In the genomic region with DNA sequence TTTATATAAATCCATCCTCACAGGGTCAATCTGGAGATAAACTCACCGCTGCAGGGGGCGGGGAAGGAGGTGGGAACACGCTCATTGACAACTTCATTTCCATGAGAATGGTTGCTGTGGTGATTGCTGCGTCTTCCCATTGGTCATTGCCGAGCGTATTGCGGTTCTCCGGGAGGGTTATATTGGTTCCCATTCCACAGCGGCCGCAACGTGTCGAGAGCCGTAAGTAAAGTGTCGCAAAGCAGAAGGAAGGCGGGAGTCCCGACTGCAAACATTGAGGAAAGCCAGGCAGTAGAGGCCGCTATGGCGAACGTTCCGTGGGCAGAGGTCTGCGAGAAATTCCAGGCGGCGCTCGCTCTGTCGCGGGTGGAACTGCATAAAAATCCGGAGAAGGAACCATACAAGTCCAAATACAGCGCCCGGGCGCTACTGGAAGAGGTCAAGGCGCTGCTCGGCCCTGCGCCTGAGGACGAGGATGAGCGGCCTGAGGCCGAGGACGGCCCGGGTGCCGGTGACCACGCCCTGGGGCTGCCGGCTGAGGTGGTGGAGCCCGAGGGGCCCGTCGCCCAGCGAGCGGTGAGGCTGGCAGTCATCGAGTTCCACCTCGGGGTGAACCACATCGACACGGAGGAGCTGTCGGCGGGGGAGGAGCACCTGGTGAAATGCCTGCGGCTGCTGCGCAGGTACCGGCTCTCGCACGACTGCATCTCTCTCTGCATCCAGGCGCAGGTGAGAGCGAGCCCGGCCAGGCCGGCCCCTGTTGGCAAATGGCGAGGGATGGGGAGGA, we compare ENCODE assay signal across 1 cellular context.
TF ChIP-seq lines count a peak whose summit lies in the region.

A gene with protein sequence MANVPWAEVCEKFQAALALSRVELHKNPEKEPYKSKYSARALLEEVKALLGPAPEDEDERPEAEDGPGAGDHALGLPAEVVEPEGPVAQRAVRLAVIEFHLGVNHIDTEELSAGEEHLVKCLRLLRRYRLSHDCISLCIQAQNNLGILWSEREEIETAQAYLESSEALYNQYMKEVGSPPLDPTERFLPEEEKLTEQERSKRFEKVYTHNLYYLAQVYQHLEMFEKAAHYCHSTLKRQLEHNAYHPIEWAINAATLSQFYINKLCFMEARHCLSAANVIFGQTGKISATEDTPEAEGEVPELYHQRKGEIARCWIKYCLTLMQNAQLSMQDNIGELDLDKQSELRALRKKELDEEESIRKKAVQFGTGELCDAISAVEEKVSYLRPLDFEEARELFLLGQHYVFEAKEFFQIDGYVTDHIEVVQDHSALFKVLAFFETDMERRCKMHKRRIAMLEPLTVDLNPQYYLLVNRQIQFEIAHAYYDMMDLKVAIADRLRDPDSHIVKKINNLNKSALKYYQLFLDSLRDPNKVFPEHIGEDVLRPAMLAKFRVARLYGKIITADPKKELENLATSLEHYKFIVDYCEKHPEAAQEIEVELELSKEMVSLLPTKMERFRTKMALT (plus strand): TSS at position 274 of the 787 bp plus-strand sequence. CDS start 30 bp downstream, at position 304.

TF ChIP-seq in HepG2, 621 proteins besides CTCF, POLR2A, EP300 and RAD21 (continued from another document and continues in another):
- TF ChIP-seq ZSCAN21 (CRISPR knock-in tag; IDR thresholded peaks at IDR 0.05; ENCODE audit: borderline replicate concordance), result no peak; the same call in 1 of the 2 replicates
- no peak for TF ChIP-seq ZNF326 (CRISPR knock-in tag; IDR thresholded peaks at IDR 0.05; ENCODE audit: borderline replicate concordance)
- TF ChIP-seq, protein P1, sequence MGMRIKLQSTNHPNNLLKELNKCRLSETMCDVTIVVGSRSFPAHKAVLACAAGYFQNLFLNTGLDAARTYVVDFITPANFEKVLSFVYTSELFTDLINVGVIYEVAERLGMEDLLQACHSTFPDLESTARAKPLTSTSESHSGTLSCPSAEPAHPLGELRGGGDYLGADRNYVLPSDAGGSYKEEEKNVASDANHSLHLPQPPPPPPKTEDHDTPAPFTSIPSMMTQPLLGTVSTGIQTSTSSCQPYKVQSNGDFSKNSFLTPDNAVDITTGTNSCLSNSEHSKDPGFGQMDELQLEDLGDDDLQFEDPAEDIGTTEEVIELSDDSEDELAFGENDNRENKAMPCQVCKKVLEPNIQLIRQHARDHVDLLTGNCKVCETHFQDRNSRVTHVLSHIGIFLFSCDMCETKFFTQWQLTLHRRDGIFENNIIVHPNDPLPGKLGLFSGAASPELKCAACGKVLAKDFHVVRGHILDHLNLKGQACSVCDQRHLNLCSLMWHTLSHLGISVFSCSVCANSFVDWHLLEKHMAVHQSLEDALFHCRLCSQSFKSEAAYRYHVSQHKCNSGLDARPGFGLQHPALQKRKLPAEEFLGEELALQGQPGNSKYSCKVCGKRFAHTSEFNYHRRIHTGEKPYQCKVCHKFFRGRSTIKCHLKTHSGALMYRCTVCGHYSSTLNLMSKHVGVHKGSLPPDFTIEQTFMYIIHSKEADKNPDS (CRISPR knock-in tag; IDR thresholded peaks at IDR 0.05), result no peak
- TF ChIP-seq ESRRA (CRISPR knock-in tag; IDR thresholded peaks at IDR 0.05; ENCODE audit: low read depth), result 0 out of 2 replicates have a peak, but pooled peaks have one; percentile 38
- peak; percentile 15 for TF ChIP-seq STAG1 (CRISPR knock-in tag; IDR thresholded peaks at IDR 0.05)
- peak; percentile 47 for TF ChIP-seq RBM22 (optimal IDR thresholded peaks at IDR 0.05; ENCODE audit: low read length)
- TF ChIP-seq ZNF558 (CRISPR knock-in tag; IDR thresholded peaks at IDR 0.05; ENCODE audit: borderline replicate concordance), result no peak; the same call in 1 of the 2 replicates
- 0 out of 2 replicates have a peak, but pooled peaks have one; percentile 33 for TF ChIP-seq ZC3H4 (CRISPR knock-in tag; IDR thresholded peaks at IDR 0.05; ENCODE audit: borderline replicate concordance)
- TF ChIP-seq SATB2 (CRISPR knock-in tag; IDR thresholded peaks at IDR 0.05), result no peak
- TF ChIP-seq ZSCAN29 (CRISPR knock-in tag; conservative IDR thresholded peaks at IDR 0.05), result no peak
- peak; percentile 63 for TF ChIP-seq ISL2 (CRISPR knock-in tag; IDR thresholded peaks at IDR 0.05)
- peak; percentile 88 for TF ChIP-seq NFYC (CRISPR knock-in tag; IDR thresholded peaks at IDR 0.05)
- TF ChIP-seq ZSCAN12 (CRISPR knock-in tag; IDR thresholded peaks at IDR 0.05), result no peak
- TF ChIP-seq PTBP1 (IDR thresholded peaks at IDR 0.05; ENCODE audit: low read depth, low read length, poor library complexity, severe bottlenecking), result no peak
- no peak; the same call in 1 of the 2 replicates for TF ChIP-seq ZNF792 (CRISPR knock-in tag; IDR thresholded peaks at IDR 0.05)
- TF ChIP-seq NKX3-1 (CRISPR knock-in tag; IDR thresholded peaks at IDR 0.05), result no peak
- TF ChIP-seq, protein P2, sequence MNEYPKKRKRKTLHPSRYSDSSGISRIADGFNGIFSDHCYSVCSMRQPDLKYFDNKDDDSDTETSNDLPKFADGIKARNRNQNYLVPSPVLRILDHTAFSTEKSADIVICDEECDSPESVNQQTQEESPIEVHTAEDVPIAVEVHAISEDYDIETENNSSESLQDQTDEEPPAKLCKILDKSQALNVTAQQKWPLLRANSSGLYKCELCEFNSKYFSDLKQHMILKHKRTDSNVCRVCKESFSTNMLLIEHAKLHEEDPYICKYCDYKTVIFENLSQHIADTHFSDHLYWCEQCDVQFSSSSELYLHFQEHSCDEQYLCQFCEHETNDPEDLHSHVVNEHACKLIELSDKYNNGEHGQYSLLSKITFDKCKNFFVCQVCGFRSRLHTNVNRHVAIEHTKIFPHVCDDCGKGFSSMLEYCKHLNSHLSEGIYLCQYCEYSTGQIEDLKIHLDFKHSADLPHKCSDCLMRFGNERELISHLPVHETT (CRISPR knock-in tag; conservative IDR thresholded peaks at IDR 0.05), result no peak
- TF ChIP-seq, protein P3, sequence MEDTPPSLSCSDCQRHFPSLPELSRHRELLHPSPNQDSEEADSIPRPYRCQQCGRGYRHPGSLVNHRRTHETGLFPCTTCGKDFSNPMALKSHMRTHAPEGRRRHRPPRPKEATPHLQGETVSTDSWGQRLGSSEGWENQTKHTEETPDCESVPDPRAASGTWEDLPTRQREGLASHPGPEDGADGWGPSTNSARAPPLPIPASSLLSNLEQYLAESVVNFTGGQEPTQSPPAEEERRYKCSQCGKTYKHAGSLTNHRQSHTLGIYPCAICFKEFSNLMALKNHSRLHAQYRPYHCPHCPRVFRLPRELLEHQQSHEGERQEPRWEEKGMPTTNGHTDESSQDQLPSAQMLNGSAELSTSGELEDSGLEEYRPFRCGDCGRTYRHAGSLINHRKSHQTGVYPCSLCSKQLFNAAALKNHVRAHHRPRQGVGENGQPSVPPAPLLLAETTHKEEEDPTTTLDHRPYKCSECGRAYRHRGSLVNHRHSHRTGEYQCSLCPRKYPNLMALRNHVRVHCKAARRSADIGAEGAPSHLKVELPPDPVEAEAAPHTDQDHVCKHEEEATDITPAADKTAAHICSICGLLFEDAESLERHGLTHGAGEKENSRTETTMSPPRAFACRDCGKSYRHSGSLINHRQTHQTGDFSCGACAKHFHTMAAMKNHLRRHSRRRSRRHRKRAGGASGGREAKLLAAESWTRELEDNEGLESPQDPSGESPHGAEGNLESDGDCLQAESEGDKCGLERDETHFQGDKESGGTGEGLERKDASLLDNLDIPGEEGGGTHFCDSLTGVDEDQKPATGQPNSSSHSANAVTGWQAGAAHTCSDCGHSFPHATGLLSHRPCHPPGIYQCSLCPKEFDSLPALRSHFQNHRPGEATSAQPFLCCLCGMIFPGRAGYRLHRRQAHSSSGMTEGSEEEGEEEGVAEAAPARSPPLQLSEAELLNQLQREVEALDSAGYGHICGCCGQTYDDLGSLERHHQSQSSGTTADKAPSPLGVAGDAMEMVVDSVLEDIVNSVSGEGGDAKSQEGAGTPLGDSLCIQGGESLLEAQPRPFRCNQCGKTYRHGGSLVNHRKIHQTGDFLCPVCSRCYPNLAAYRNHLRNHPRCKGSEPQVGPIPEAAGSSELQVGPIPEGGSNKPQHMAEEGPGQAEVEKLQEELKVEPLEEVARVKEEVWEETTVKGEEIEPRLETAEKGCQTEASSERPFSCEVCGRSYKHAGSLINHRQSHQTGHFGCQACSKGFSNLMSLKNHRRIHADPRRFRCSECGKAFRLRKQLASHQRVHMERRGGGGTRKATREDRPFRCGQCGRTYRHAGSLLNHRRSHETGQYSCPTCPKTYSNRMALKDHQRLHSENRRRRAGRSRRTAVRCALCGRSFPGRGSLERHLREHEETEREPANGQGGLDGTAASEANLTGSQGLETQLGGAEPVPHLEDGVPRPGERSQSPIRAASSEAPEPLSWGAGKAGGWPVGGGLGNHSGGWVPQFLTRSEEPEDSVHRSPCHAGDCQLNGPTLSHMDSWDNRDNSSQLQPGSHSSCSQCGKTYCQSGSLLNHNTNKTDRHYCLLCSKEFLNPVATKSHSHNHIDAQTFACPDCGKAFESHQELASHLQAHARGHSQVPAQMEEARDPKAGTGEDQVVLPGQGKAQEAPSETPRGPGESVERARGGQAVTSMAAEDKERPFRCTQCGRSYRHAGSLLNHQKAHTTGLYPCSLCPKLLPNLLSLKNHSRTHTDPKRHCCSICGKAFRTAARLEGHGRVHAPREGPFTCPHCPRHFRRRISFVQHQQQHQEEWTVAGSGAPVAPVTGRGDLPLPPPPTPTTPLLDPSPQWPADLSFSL (CRISPR knock-in tag; IDR thresholded peaks at IDR 0.05), result 0 out of 2 replicates have a peak, but pooled peaks have one; percentile 58
- peak; percentile 75; the same call in 1 of the 2 replicates for TF ChIP-seq ZNF891 (CRISPR knock-in tag; IDR thresholded peaks at IDR 0.05)
- peak; percentile 19; the same call in 1 of the 2 replicates for TF ChIP-seq FOSL2 (CRISPR knock-in tag; IDR thresholded peaks at IDR 0.05)
- TF ChIP-seq PHF5A (CRISPR knock-in tag; IDR thresholded peaks at IDR 0.05; ENCODE audit: low read depth, unreplicated experiment), result no peak
- no peak for TF ChIP-seq ZNF430 (CRISPR knock-in tag; IDR thresholded peaks at IDR 0.05)
- no peak for TF ChIP-seq TCF7 (IDR thresholded peaks at IDR 0.05; ENCODE audit: low read depth)
- TF ChIP-seq, protein P4, sequence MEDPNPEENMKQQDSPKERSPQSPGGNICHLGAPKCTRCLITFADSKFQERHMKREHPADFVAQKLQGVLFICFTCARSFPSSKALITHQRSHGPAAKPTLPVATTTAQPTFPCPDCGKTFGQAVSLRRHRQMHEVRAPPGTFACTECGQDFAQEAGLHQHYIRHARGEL (CRISPR knock-in tag; IDR thresholded peaks at IDR 0.05), result no peak
- TF ChIP-seq ZEB1 (IDR thresholded peaks at IDR 0.05; ENCODE audit: insufficient replicate concordance, low read depth), result peak; percentile 59
- TF ChIP-seq ARNT (IDR thresholded peaks at IDR 0.05), result no peak
- TF ChIP-seq KAT2B (IDR thresholded peaks at IDR 0.05; ENCODE audit: borderline replicate concordance, low read depth, low read length), result no peak
- TF ChIP-seq ZNF737 (CRISPR knock-in tag; IDR thresholded peaks at IDR 0.05; ENCODE audit: borderline replicate concordance), result 0 out of 2 replicates have a peak, but pooled peaks have one; percentile 67
- TF ChIP-seq ZNF496 (CRISPR knock-in tag; IDR thresholded peaks at IDR 0.05; ENCODE audit: insufficient replicate concordance), result no peak
- TF ChIP-seq REPIN1 (CRISPR knock-in tag; IDR thresholded peaks at IDR 0.05; ENCODE audit: borderline replicate concordance, low read depth), result peak; percentile 85; the same call in 1 of the 2 replicates
- TF ChIP-seq, protein P5, sequence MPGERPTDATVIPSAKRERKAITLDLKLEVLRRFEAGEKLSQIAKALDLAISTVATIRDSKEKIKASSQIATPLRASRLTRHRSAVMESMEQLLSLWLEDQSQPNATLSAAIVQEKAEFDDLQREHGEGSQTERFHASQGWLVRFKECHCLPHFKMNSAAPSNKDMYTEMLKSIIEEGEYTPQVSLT (CRISPR knock-in tag; IDR thresholded peaks at IDR 0.05; ENCODE audit: borderline replicate concordance, low read depth), result no peak
- no peak for TF ChIP-seq ZNF83 (CRISPR knock-in tag; IDR thresholded peaks at IDR 0.05; ENCODE audit: borderline replicate concordance)
- TF ChIP-seq PHB2 (IDR thresholded peaks at IDR 0.05; ENCODE audit: partially characterized antibody), result no peak
- TF ChIP-seq ZSCAN25 (CRISPR knock-in tag; IDR thresholded peaks at IDR 0.05), result no peak; the same call in 1 of the 2 replicates
- TF ChIP-seq KDM5B (CRISPR knock-in tag; IDR thresholded peaks at IDR 0.05; ENCODE audit: borderline replicate concordance), result peak; percentile 81
- TF ChIP-seq ZNF878 (CRISPR knock-in tag; IDR thresholded peaks at IDR 0.05), result no peak
- TF ChIP-seq ERF (CRISPR knock-in tag; IDR thresholded peaks at IDR 0.05), result peak; percentile 89
- TF ChIP-seq, protein P6, sequence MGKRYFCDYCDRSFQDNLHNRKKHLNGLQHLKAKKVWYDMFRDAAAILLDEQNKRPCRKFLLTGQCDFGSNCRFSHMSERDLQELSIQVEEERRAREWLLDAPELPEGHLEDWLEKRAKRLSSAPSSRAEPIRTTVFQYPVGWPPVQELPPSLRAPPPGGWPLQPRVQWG (CRISPR knock-in tag; IDR thresholded peaks at IDR 0.05; ENCODE audit: borderline replicate concordance, low read depth), result no peak
- TF ChIP-seq MAF1 (CRISPR knock-in tag; IDR thresholded peaks at IDR 0.05; ENCODE audit: borderline replicate concordance), result no peak
- peak; percentile 20; the same call in 1 of the 2 replicates for TF ChIP-seq ZNF12 (CRISPR knock-in tag; IDR thresholded peaks at IDR 0.05)
- TF ChIP-seq ZFP41 (CRISPR knock-in tag; IDR thresholded peaks at IDR 0.05; ENCODE audit: borderline replicate concordance), result no peak; the same call in 1 of the 2 replicates
- TF ChIP-seq TRIM24 (CRISPR knock-in tag; IDR thresholded peaks at IDR 0.05), result no peak
- no peak for TF ChIP-seq ZNF749 (CRISPR knock-in tag; IDR thresholded peaks at IDR 0.05; ENCODE audit: borderline replicate concordance)
- TF ChIP-seq, protein P7, sequence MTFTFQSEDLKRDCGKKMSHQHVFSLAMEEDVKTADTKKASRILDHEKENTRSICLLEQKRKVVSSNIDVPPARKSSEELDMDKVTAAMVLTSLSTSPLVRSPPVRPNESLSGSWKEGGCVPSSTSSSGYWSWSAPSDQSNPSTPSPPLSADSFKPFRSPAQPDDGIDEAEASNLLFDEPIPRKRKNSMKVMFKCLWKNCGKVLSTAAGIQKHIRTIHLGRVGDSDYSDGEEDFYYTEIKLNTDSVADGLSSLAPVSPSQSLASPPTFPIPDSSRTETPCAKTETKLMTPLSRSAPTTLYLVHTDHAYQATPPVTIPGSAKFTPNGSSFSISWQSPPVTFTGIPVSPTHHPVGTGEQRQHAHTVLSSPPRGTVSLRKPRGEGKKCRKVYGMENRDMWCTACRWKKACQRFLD (CRISPR knock-in tag; IDR thresholded peaks at IDR 0.05; ENCODE audit: borderline replicate concordance), result no peak
- TF ChIP-seq ZFY (CRISPR knock-in tag; IDR thresholded peaks at IDR 0.05), result peak; percentile 96
- no peak for TF ChIP-seq BRCA1 (CRISPR knock-in tag; IDR thresholded peaks at IDR 0.05)
- no peak for TF ChIP-seq ZC3H13 (CRISPR knock-in tag; IDR thresholded peaks at IDR 0.05)
- TF ChIP-seq JUND (CRISPR knock-in tag; IDR thresholded peaks at IDR 0.05), result no peak
- TF ChIP-seq, protein P8, sequence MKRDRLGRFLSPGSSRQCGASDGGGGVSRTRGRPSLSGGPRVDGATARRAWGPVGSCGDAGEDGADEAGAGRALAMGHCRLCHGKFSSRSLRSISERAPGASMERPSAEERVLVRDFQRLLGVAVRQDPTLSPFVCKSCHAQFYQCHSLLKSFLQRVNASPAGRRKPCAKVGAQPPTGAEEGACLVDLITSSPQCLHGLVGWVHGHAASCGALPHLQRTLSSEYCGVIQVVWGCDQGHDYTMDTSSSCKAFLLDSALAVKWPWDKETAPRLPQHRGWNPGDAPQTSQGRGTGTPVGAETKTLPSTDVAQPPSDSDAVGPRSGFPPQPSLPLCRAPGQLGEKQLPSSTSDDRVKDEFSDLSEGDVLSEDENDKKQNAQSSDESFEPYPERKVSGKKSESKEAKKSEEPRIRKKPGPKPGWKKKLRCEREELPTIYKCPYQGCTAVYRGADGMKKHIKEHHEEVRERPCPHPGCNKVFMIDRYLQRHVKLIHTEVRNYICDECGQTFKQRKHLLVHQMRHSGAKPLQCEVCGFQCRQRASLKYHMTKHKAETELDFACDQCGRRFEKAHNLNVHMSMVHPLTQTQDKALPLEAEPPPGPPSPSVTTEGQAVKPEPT (CRISPR knock-in tag; IDR thresholded peaks at IDR 0.05; ENCODE audit: low read depth), result peak; percentile 67; the same call in 1 of the 2 replicates
